1 cellular context compared by ENCODE assay signal in genomic region chr7:66413379-66414114, GRCh38.
TF ChIP-seq lines count a peak whose summit lies in the region.

No MANE protein-coding gene starts in this region.

TF ChIP-seq in WTC11, 78 proteins besides CTCF, POLR2A, EP300 and RAD21 (continued from another document and continues in another):
- TF ChIP-seq, protein P1, sequence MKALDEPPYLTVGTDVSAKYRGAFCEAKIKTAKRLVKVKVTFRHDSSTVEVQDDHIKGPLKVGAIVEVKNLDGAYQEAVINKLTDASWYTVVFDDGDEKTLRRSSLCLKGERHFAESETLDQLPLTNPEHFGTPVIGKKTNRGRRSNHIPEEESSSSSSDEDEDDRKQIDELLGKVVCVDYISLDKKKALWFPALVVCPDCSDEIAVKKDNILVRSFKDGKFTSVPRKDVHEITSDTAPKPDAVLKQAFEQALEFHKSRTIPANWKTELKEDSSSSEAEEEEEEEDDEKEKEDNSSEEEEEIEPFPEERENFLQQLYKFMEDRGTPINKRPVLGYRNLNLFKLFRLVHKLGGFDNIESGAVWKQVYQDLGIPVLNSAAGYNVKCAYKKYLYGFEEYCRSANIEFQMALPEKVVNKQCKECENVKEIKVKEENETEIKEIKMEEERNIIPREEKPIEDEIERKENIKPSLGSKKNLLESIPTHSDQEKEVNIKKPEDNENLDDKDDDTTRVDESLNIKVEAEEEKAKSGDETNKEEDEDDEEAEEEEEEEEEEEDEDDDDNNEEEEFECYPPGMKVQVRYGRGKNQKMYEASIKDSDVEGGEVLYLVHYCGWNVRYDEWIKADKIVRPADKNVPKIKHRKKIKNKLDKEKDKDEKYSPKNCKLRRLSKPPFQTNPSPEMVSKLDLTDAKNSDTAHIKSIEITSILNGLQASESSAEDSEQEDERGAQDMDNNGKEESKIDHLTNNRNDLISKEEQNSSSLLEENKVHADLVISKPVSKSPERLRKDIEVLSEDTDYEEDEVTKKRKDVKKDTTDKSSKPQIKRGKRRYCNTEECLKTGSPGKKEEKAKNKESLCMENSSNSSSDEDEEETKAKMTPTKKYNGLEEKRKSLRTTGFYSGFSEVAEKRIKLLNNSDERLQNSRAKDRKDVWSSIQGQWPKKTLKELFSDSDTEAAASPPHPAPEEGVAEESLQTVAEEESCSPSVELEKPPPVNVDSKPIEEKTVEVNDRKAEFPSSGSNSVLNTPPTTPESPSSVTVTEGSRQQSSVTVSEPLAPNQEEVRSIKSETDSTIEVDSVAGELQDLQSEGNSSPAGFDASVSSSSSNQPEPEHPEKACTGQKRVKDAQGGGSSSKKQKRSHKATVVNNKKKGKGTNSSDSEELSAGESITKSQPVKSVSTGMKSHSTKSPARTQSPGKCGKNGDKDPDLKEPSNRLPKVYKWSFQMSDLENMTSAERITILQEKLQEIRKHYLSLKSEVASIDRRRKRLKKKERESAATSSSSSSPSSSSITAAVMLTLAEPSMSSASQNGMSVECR (CRISPR knock-in tag; IDR thresholded peaks at IDR 0.05; ENCODE audit: borderline replicate concordance): peak; percentile 97; the same call in 1 of the 2 replicates
- TF ChIP-seq ESRRA (CRISPR knock-in tag; IDR thresholded peaks at IDR 0.05; ENCODE audit: borderline replicate concordance) (peak; percentile 94), JUN (CRISPR knock-in tag; IDR thresholded peaks at IDR 0.05) (peak; percentile 96), ZMAT4 (CRISPR knock-in tag; IDR thresholded peaks at IDR 0.05) (no peak), SP1 (CRISPR knock-in tag; conservative IDR thresholded peaks at IDR 0.05) (peak; percentile 90), TEAD1 (CRISPR knock-in tag; IDR thresholded peaks at IDR 0.05) (peak; percentile 99), IRF1 (CRISPR knock-in tag; IDR thresholded peaks at IDR 0.05) (peak; percentile 97), ATF1 (CRISPR knock-in tag; IDR thresholded peaks at IDR 0.05) (peak; percentile 97), ZNF671 (CRISPR knock-in tag; IDR thresholded peaks at IDR 0.05) (no peak), GABPB1 (CRISPR knock-in tag; IDR thresholded peaks at IDR 0.05) (no peak), MYBL2 (CRISPR knock-in tag; IDR thresholded peaks at IDR 0.05) (peak; percentile 97), ZNF425 (CRISPR knock-in tag; conservative IDR thresholded peaks at IDR 0.05) (no peak), FOXK1 (CRISPR knock-in tag; IDR thresholded peaks at IDR 0.05) (peak; percentile 94), MXD4 (CRISPR knock-in tag; IDR thresholded peaks at IDR 0.05; ENCODE audit: borderline replicate concordance) (no peak), ELF4 (CRISPR knock-in tag; IDR thresholded peaks at IDR 0.05; ENCODE audit: low read depth) (0 out of 2 replicates have a peak, but pooled peaks have one; percentile 48), IRF2 (CRISPR knock-in tag; IDR thresholded peaks at IDR 0.05; ENCODE audit: borderline replicate concordance, low read depth) (no peak), ZNF263 (CRISPR knock-in tag; IDR thresholded peaks at IDR 0.05; ENCODE audit: low read depth) (peak; percentile 50; the same call in 1 of the 2 replicates), ZNF232 (CRISPR knock-in tag; IDR thresholded peaks at IDR 0.05) (peak; percentile 98), TEAD4 (CRISPR knock-in tag; IDR thresholded peaks at IDR 0.05) (peak; percentile 74; the same call in 1 of the 2 replicates), RELA (CRISPR knock-in tag; IDR thresholded peaks at IDR 0.05; ENCODE audit: borderline replicate concordance) (peak; percentile 96), ZNF281 (CRISPR knock-in tag; IDR thresholded peaks at IDR 0.05) (peak; percentile 99), ZNF396 (CRISPR knock-in tag; IDR thresholded peaks at IDR 0.05; ENCODE audit: borderline replicate concordance) (no peak), GTF2I (CRISPR knock-in tag; conservative IDR thresholded peaks at IDR 0.05) (no peak), GRHL2 (CRISPR knock-in tag; IDR thresholded peaks at IDR 0.05; ENCODE audit: insufficient replicate concordance, severe bottlenecking) (no peak), NFE2L1 (CRISPR knock-in tag; IDR thresholded peaks at IDR 0.05) (peak; percentile 96), FOXP1 (CRISPR knock-in tag; IDR thresholded peaks at IDR 0.05; ENCODE audit: borderline replicate concordance) (peak; percentile 97), AR (CRISPR knock-in tag; IDR thresholded peaks at IDR 0.05) (no peak), KAT7 (CRISPR knock-in tag; IDR thresholded peaks at IDR 0.05; ENCODE audit: borderline replicate concordance) (no peak), USF1 (CRISPR knock-in tag; IDR thresholded peaks at IDR 0.05) (peak; percentile 85), ZNF317 (CRISPR knock-in tag; IDR thresholded peaks at IDR 0.05; ENCODE audit: borderline replicate concordance, low read depth) (0 out of 2 replicates have a peak, but pooled peaks have one; percentile 55), NR1H2 (CRISPR knock-in tag; IDR thresholded peaks at IDR 0.05) (peak; percentile 82; the same call in 1 of the 2 replicates), ZNF138 (CRISPR knock-in tag; conservative IDR thresholded peaks at IDR 0.05) (peak; percentile 97), SMAD4 (CRISPR knock-in tag; IDR thresholded peaks at IDR 0.05) (peak; percentile 76; the same call in 1 of the 2 replicates), ZBTB43 (CRISPR knock-in tag; IDR thresholded peaks at IDR 0.05) (peak; percentile 89), ZBTB21 (CRISPR knock-in tag; IDR thresholded peaks at IDR 0.05; ENCODE audit: borderline replicate concordance) (peak; percentile 99), NFYB (CRISPR knock-in tag; conservative IDR thresholded peaks at IDR 0.05; ENCODE audit: low read depth) (peak; percentile 89), TCF7 (CRISPR knock-in tag; IDR thresholded peaks at IDR 0.05; ENCODE audit: low read depth) (peak; percentile 7; the same call in 1 of the 2 replicates)
- TF ChIP-seq, protein P2, sequence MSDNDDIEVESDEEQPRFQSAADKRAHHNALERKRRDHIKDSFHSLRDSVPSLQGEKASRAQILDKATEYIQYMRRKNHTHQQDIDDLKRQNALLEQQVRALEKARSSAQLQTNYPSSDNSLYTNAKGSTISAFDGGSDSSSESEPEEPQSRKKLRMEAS (CRISPR knock-in tag; IDR thresholded peaks at IDR 0.05): peak; percentile 100
- TF ChIP-seq, protein P3, sequence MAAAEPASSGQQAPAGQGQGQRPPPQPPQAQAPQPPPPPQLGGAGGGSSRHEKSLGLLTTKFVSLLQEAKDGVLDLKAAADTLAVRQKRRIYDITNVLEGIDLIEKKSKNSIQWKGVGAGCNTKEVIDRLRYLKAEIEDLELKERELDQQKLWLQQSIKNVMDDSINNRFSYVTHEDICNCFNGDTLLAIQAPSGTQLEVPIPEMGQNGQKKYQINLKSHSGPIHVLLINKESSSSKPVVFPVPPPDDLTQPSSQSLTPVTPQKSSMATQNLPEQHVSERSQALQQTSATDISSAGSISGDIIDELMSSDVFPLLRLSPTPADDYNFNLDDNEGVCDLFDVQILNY (CRISPR knock-in tag; IDR thresholded peaks at IDR 0.05): peak; percentile 87
- TF ChIP-seq, protein P4, sequence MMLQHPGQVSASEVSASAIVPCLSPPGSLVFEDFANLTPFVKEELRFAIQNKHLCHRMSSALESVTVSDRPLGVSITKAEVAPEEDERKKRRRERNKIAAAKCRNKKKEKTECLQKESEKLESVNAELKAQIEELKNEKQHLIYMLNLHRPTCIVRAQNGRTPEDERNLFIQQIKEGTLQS (CRISPR knock-in tag; conservative IDR thresholded peaks at IDR 0.05): 0 out of 2 replicates have a peak, but pooled peaks have one; percentile 29
- TF ChIP-seq, protein P5, sequence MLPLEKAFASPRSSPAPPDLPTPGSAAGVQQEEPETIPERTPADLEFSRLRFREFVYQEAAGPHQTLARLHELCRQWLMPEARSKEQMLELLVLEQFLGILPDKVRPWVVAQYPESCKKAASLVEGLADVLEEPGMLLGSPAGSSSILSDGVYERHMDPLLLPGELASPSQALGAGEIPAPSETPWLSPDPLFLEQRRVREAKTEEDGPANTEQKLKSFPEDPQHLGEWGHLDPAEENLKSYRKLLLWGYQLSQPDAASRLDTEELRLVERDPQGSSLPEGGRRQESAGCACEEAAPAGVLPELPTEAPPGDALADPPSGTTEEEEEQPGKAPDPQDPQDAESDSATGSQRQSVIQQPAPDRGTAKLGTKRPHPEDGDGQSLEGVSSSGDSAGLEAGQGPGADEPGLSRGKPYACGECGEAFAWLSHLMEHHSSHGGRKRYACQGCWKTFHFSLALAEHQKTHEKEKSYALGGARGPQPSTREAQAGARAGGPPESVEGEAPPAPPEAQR (CRISPR knock-in tag; IDR thresholded peaks at IDR 0.05): no peak
